Comparison of ENCODE assay signal across 8 cellular contexts in the genomic region with DNA sequence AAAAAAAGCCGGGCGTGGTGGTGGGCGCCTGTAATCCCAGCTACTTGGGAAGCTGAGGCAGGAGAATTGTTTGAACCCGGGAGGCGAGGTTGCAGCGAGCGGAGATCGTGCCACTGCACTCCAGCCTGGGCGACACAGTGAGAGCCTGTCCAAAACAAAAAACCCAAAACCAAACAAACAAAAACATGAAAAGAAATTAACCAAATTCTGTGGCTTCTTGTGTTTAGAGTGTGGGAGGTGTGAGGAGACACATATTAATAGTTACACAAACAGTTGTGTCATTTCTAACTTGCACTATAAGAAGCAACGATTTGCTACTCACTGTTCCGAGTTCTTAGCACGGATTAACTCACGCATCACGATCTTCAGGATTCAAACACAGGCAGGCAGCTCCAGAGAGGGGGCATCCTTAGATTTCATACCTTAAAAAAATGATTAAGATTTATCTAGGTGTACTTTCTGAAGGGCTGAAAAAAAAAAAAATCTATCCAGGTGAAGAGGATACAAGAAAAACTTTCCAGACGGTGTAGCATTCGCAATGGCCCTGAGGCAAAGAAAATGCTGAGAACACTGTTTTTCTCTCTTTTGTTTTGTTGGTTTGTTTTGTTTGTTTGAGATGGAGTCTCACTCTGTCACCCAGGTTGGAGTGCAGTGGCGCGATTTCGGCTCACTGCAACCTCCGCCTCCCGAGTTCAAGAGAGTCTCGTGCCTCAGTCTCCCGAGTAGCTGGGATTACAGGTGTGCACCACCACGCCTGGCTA. TPM values are rescaled to one million over a fixed set of nuclear protein-coding genes. Genes with fewer than 3 reads are reported as not detected.
DNase-seq lines count a peak whose midpoint lies in the region; ATAC-seq and TF ChIP-seq lines count a peak whose summit lies in the region.

No MANE protein-coding gene starts in this region.

- DNase-seq in activated CD8-positive, alpha-beta memory T cell treated with anti-CD3 and anti-CD28 coated beads, Interleukin-2, amount 10 ng/mL, durations not matched to agents 7 days and 5 days = no peak
- no peak for DNase-seq in activated CD8-positive, alpha-beta memory T cell treated with anti-CD3 and anti-CD28 coated beads, Interleukin-2, amount 50 U/mL, for 48 hours
- DNase-seq in M059J (ENCODE audit: low read depth) (peak; percentile 17), neural crest cell (ENCODE audit: low read depth, low spot score) (no peak), NK-92 (lab: John Stamatoyannopoulos, UW; ENCODE audit: unreplicated experiment) (no peak), SW480 (ENCODE audit: low spot score) (no peak), NCI-H2196 treated with DMSO at 0.1 percent for 48 hours (lab: John Stamatoyannopoulos, UW; ENCODE audit: unreplicated experiment) (no peak)

- no peaks in the 10 kb centered on the region for H3K36me3 Mint-ChIP-seq in activated CD8-positive, alpha-beta memory T cell treated with anti-CD3 and anti-CD28 coated beads, Interleukin-2, amount 10 ng/mL, durations not matched to agents 7 days and 5 days
- peaks cover 9% of the 10 kb centered on the region for H3K36me3 Mint-ChIP-seq in dendritic cell treated with granulocyte-macrophage colony-stimulating factor and Interleukin-4, amounts not matched to agents 40 ng/mL and 50 ng/mL, for 4 days (ENCODE audit: low read depth)
- no peaks in the 10 kb centered on the region for H3K36me3 Mint-ChIP-seq in neural crest cell (ENCODE audit: low read depth)

- CTCF ChIA-PET in activated CD8-positive, alpha-beta memory T cell treated with anti-CD3 and anti-CD28 coated beads, Interleukin-2, amount 10 ng/mL, durations not matched to agents 7 days and 5 days (lab: Charles Lee) = interaction anchor here (0.6 to 8.5 kb wide), 7 partner anchors 10 to 123 kb away, joined by 3 to 62 read pairs (median 4); no protein-coding TSS in a partner anchor

- intact Hi-C loops in dendritic cell treated with granulocyte-macrophage colony-stimulating factor and Interleukin-4, amounts not matched to agents 40 ng/mL and 50 ng/mL, for 4 days (cut with micrococcal nuclease) = loop anchor here (2.0 kb wide), 2 partner anchors 13 to 15 kb away; no protein-coding TSS in a partner anchor

- no peaks in the 10 kb centered on the region for H3K27me3 Mint-ChIP-seq in activated CD8-positive, alpha-beta memory T cell treated with anti-CD3 and anti-CD28 coated beads, Interleukin-2, amount 10 ng/mL, durations not matched to agents 7 days and 5 days
- H3K27me3 Mint-ChIP-seq in dendritic cell treated with granulocyte-macrophage colony-stimulating factor and Interleukin-4, amounts not matched to agents 40 ng/mL and 50 ng/mL, for 4 days = no peaks in the 10 kb centered on the region
- H3K27me3 Mint-ChIP-seq in neural crest cell (ENCODE audit: low read depth) = peaks cover 5% of the 10 kb centered on the region

- peak overlapping the region; percentile 94 for H3K27ac Mint-ChIP-seq in activated CD8-positive, alpha-beta memory T cell treated with anti-CD3 and anti-CD28 coated beads, Interleukin-2, amount 10 ng/mL, durations not matched to agents 7 days and 5 days
- H3K27ac Mint-ChIP-seq in dendritic cell treated with granulocyte-macrophage colony-stimulating factor and Interleukin-4, amounts not matched to agents 40 ng/mL and 50 ng/mL, for 4 days = peak overlapping the region; percentile 99
- no peak overlapping the region for H3K27ac Mint-ChIP-seq in neural crest cell (ENCODE audit: unreplicated experiment)

- no peaks in the 10 kb centered on the region for H3K9me3 Mint-ChIP-seq in activated CD8-positive, alpha-beta memory T cell treated with anti-CD3 and anti-CD28 coated beads, Interleukin-2, amount 10 ng/mL, durations not matched to agents 7 days and 5 days (ENCODE audit: low read depth)
- no peaks in the 10 kb centered on the region for H3K9me3 Mint-ChIP-seq in dendritic cell treated with granulocyte-macrophage colony-stimulating factor and Interleukin-4, amounts not matched to agents 40 ng/mL and 50 ng/mL, for 4 days
- no peaks in the 10 kb centered on the region for H3K9me3 Mint-ChIP-seq in neural crest cell

- peaks cover 20% of the 10 kb centered on the region for H3K4me1 Mint-ChIP-seq in activated CD8-positive, alpha-beta memory T cell treated with anti-CD3 and anti-CD28 coated beads, Interleukin-2, amount 10 ng/mL, durations not matched to agents 7 days and 5 days
- H3K4me1 Mint-ChIP-seq in dendritic cell treated with granulocyte-macrophage colony-stimulating factor and Interleukin-4, amounts not matched to agents 40 ng/mL and 50 ng/mL, for 4 days (ENCODE audit: low read depth) = peaks cover 31% of the 10 kb centered on the region
- peaks cover 24% of the 10 kb centered on the region for H3K4me1 Mint-ChIP-seq in neural crest cell

- H3K4me3 Mint-ChIP-seq in activated CD8-positive, alpha-beta memory T cell treated with anti-CD3 and anti-CD28 coated beads, Interleukin-2, amount 10 ng/mL, durations not matched to agents 7 days and 5 days = peak overlapping the region; percentile 93
- peak overlapping the region; percentile 91 for H3K4me3 Mint-ChIP-seq in dendritic cell treated with granulocyte-macrophage colony-stimulating factor and Interleukin-4, amounts not matched to agents 40 ng/mL and 50 ng/mL, for 4 days
- H3K4me3 Mint-ChIP-seq in neural crest cell = peak overlapping the region; percentile 98

- ATAC-seq in activated CD8-positive, alpha-beta memory T cell treated with anti-CD3 and anti-CD28 coated beads, Interleukin-2, amount 10 ng/mL, durations not matched to agents 7 days and 5 days = peak; percentile 29

- no peak for TF ChIP-seq CTCF in neural crest cell (conservative IDR thresholded peaks at IDR 0.05)

RNA-seq across cellular contexts. Expression of a gene that starts 0.7 kb away (rescaled TPM):
- total RNA-seq in activated CD8-positive, alpha-beta memory T cell treated with anti-CD3 and anti-CD28 coated beads, Interleukin-2, amount 10 ng/mL, durations not matched to agents 7 days and 5 days = 10 to 100 TPM; 23.8 to 29.0 TPM
- 41.8 and 43.2 TPM in 2 replicates for total RNA-seq in M059J (2014; rRNA removed; shearing (Covaris generic))
- total RNA-seq in neural crest cell = 15.6 and 17.4 TPM in 2 replicates

RNA-seq across cellular contexts. Expression of a gene that starts 25.4 kb away (rescaled TPM):
- total RNA-seq in activated CD8-positive, alpha-beta memory T cell treated with anti-CD3 and anti-CD28 coated beads, Interleukin-2, amount 10 ng/mL, durations not matched to agents 7 days and 5 days = 10 to 100 TPM; 39.0 to 41.2 TPM
- 64.3 and 80.7 TPM in 2 replicates for total RNA-seq in M059J (2014; rRNA removed; shearing (Covaris generic))
- 47.1 and 47.2 TPM in 2 replicates for total RNA-seq in neural crest cell

RNA-seq across cellular contexts. Expression of a gene that starts 35.0 kb away (rescaled TPM):
- total RNA-seq in activated CD8-positive, alpha-beta memory T cell treated with anti-CD3 and anti-CD28 coated beads, Interleukin-2, amount 10 ng/mL, durations not matched to agents 7 days and 5 days = 10 to 100 TPM; 75.7 to 87.2 TPM
- total RNA-seq in M059J (2014; rRNA removed; shearing (Covaris generic)) = 52.5 and 71.7 TPM in 2 replicates
- total RNA-seq in neural crest cell = 88.9 and 89.6 TPM in 2 replicates

RNA-seq across cellular contexts. Expression of a gene that starts 42.1 kb away (rescaled TPM):
- 1 to 10 TPM; 5.6 to 6.5 TPM for total RNA-seq in activated CD8-positive, alpha-beta memory T cell treated with anti-CD3 and anti-CD28 coated beads, Interleukin-2, amount 10 ng/mL, durations not matched to agents 7 days and 5 days
- total RNA-seq in M059J (2014; rRNA removed; shearing (Covaris generic)) = 65.9 and 67.4 TPM in 2 replicates
- 6.7 and 7.6 TPM in 2 replicates for total RNA-seq in neural crest cell

RNA-seq across cellular contexts. Expression of a gene that starts 47.7 kb away (rescaled TPM):
- 10 to 100 TPM; 52.9 to 67.1 TPM for total RNA-seq in activated CD8-positive, alpha-beta memory T cell treated with anti-CD3 and anti-CD28 coated beads, Interleukin-2, amount 10 ng/mL, durations not matched to agents 7 days and 5 days
- 81.8 and 95.6 TPM in 2 replicates for total RNA-seq in M059J (2014; rRNA removed; shearing (Covaris generic))
- total RNA-seq in neural crest cell = 54.8 and 57.5 TPM in 2 replicates
